33 cellular contexts compared by ENCODE assay signal in genomic region chr10:59124187-59124586, GRCh38. TPM values are rescaled to one million over a fixed set of nuclear protein-coding genes. Genes with fewer than 3 reads are reported as not detected.
"Had no signal": no experiment of that assay in that cellular context is flagged by ENCODE, and none has a peak within 500 bp of the region (broad histone marks: within the 10 kb centered on the region; RNA-seq: fewer than 3 reads in every experiment).

No MANE protein-coding gene starts in this region.

- FAIRE-seq: astrocyte, bronchial epithelial cell had no signal

- H3K4me3 Mint-ChIP-seq: activated B cell treated with CpG ODN at 0.5 μM for 24 hours; activated CD8-positive, alpha-beta T cell treated with anti-CD3 and anti-CD28 coated beads for 36 hours; activated naive CD8-positive, alpha-beta T cell; activated T-cell treated with anti-CD3 and anti-CD28 coated beads, Interleukin-2, amount 50 U/mL, for 4 hours; activated T-helper 17 cell treated with anti-CD3 and anti-CD28 coated beads, Interleukin-2, amount 50 U/mL, for 72 hours; central memory CD8-positive, alpha-beta T cell; dendritic cell treated with granulocyte-macrophage colony-stimulating factor and Interleukin-4, amounts not matched to agents 40 ng/mL and 50 ng/mL, for 4 days; effector memory CD8-positive, alpha-beta T cell; T-helper 17 cell; T-helper 2 cell treated with Interferon-gamma antibody and Interleukin-4, amounts not matched to agents 5 μg/mL and 100 μg/mL, for 36 hours had no signal

- H3K9me3 ChIP-seq: esophagus muscularis mucosa had no signal

- H3K4me1 Mint-ChIP-seq: activated B cell treated with CpG ODN at 0.5 μM for 24 hours; activated T-helper 17 cell treated with anti-CD3 and anti-CD28 coated beads, Interleukin-2, amount 50 U/mL, for 72 hours; central memory CD8-positive, alpha-beta T cell; T-helper 17 cell had no signal

- H3K27ac ChIP-seq: brain microvascular endothelial cell, coronary artery, esophagus muscularis mucosa, foreskin keratinocyte, gastrocnemius medialis, WERI-Rb-1 had no signal

- H3K27me3 ChIP-seq: brain microvascular endothelial cell, esophagus muscularis mucosa, foreskin keratinocyte, gastrocnemius medialis had no signal

- DNase-seq: activated B cell treated with CpG ODN at 0.5 μM for 24 hours; activated CD4-positive, alpha-beta T cell treated with anti-CD3 and anti-CD28 coated beads for 48 hours; activated CD4-positive, alpha-beta T cell treated with anti-CD3 and anti-CD28 coated beads, Interleukin-2, amount 50 U/mL, for 1 hour; activated CD4-positive, alpha-beta T cell treated with anti-CD3 and anti-CD28 coated beads, Interleukin-2, amount 50 U/mL, for 48 hours; activated CD8-positive, alpha-beta memory T cell treated with anti-CD3 and anti-CD28 coated beads for 24 hours; activated CD8-positive, alpha-beta T cell treated with anti-CD3 and anti-CD28 coated beads for 36 hours; activated effector memory CD4-positive, alpha-beta T cell treated with Interleukin-2 at 50 U/mL for 16 hours; activated gamma-delta T cell treated with Interleukin-2 at 50 U/mL for 16 hours; activated naive CD4-positive, alpha-beta T cell treated with anti-CD3 and anti-CD28 coated beads, Interleukin-2, amount 50 U/mL, for 16 hours; activated naive CD4-positive, alpha-beta T cell treated with Interleukin-2 at 50 U/mL for 16 hours; activated T-cell treated with anti-CD3 and anti-CD28 coated beads, Interleukin-2, amount 50 U/mL, for 4 hours; amniotic stem cell; brain microvascular endothelial cell; effector CD4-positive, alpha-beta T cell; effector memory CD8-positive, alpha-beta T cell; erythroblast; foreskin keratinocyte; gastrocnemius medialis; T-helper 1 cell; T-helper 17 cell; T1000; WERI-Rb-1 had no signal

- H3K27me3 Mint-ChIP-seq: activated B cell treated with CpG ODN at 0.5 μM for 24 hours; activated CD8-positive, alpha-beta T cell treated with anti-CD3 and anti-CD28 coated beads for 36 hours; activated T-helper 17 cell treated with anti-CD3 and anti-CD28 coated beads, Interleukin-2, amount 50 U/mL, for 72 hours; central memory CD8-positive, alpha-beta T cell; dendritic cell treated with granulocyte-macrophage colony-stimulating factor and Interleukin-4, amounts not matched to agents 40 ng/mL and 50 ng/mL, for 4 days; effector memory CD8-positive, alpha-beta T cell; T-helper 17 cell had no signal

- H3K27ac Mint-ChIP-seq: activated B cell treated with CpG ODN at 0.5 μM for 24 hours; activated CD8-positive, alpha-beta T cell treated with anti-CD3 and anti-CD28 coated beads for 36 hours; activated naive CD8-positive, alpha-beta T cell; activated T-helper 17 cell treated with anti-CD3 and anti-CD28 coated beads, Interleukin-2, amount 50 U/mL, for 72 hours; dendritic cell treated with granulocyte-macrophage colony-stimulating factor and Interleukin-4, amounts not matched to agents 40 ng/mL and 50 ng/mL, for 4 days; effector memory CD8-positive, alpha-beta T cell; T-helper 17 cell; T-helper 2 cell treated with Interferon-gamma antibody and Interleukin-4, amounts not matched to agents 5 μg/mL and 100 μg/mL, for 36 hours had no signal

- H3K9me3 Mint-ChIP-seq: activated CD8-positive, alpha-beta T cell treated with anti-CD3 and anti-CD28 coated beads for 36 hours had no signal

- ATAC-seq: activated CD4-positive, CD25-positive, alpha-beta regulatory T cell treated with anti-CD3 and anti-CD28 coated beads, Interleukin-2, amount 50 U/mL, for 24 hours; activated CD8-positive, alpha-beta T cell treated with anti-CD3 and anti-CD28 coated beads for 36 hours; activated T-cell treated with anti-CD3 and anti-CD28 coated beads, Interleukin-2, amount 50 U/mL, for 4 hours; activated T-helper 17 cell treated with anti-CD3 and anti-CD28 coated beads, Interleukin-2, amount 50 U/mL, for 72 hours; effector memory CD8-positive, alpha-beta T cell; foreskin keratinocyte; gastrocnemius medialis; T-helper 17 cell had no signal

- H3K36me3 Mint-ChIP-seq: activated naive CD8-positive, alpha-beta T cell had no signal

- H3K4me1 ChIP-seq: foreskin keratinocyte, gastrocnemius medialis had no signal

RNA-seq across cellular contexts. Expression of gene PHYHIPL, which starts 52.3 kb away (rescaled TPM):
- total RNA-seq: activated B cell treated with CpG ODN at 0.5 μM for 24 hours; activated CD8-positive, alpha-beta T cell treated with anti-CD3 and anti-CD28 coated beads for 36 hours; activated T-cell treated with anti-CD3 and anti-CD28 coated beads, Interleukin-2, amount 50 U/mL, for 4 hours; activated T-helper 17 cell treated with anti-CD3 and anti-CD28 coated beads, Interleukin-2, amount 50 U/mL, for 72 hours; bronchial epithelial cell; foreskin keratinocyte; glomerular endothelial cell; T-helper 17 cell had no signal
